In the genomic region with DNA sequence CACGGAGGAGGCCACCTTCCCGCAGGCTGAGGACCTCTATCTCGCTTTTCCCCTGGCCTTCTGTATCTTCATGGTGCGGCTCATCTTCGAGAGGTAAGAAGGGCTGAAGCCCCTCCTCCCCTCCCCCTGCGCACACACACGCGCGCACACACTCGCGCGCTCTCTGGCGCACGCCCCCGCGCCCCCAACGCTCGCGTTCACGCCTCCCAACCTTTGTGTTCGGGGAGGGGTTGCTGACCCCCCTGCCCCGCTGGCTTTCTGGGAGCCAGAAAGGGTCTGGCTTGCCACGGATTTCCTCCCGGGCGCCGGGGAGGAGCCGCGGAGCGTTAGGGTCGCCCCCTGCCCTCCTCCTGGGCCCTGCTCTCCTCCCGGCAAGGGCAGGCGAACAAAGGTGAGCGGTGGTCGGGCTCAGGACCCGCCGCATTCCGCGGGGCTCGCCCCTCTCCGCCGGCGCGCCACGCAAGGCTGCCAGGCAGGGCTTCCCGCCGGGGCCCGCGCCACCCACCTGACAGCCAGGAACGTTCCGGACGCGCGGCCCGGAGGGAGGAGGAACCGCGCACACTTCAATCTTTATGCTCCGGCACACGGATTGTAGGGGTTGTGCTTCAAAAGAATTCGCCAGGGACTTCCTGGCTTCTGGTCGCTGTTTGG, we compare ENCODE assay signal across 1 cellular context.
TF ChIP-seq lines count a peak whose summit lies in the region.

No MANE protein-coding gene starts in this region.

TF ChIP-seq in K562, 482 proteins besides CTCF, POLR2A, EP300 and RAD21 (continued from another document):
- TF ChIP-seq, protein P1, sequence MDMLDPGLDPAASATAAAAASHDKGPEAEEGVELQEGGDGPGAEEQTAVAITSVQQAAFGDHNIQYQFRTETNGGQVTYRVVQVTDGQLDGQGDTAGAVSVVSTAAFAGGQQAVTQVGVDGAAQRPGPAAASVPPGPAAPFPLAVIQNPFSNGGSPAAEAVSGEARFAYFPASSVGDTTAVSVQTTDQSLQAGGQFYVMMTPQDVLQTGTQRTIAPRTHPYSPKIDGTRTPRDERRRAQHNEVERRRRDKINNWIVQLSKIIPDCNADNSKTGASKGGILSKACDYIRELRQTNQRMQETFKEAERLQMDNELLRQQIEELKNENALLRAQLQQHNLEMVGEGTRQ (CRISPR knock-in tag; IDR thresholded peaks at IDR 0.05): no peak
- peak; percentile 74 for TF ChIP-seq EGR1 (conservative IDR thresholded peaks at IDR 0.05)
- TF ChIP-seq RBBP5 (IDR thresholded peaks at IDR 0.05; ENCODE audit: borderline replicate concordance, insufficient read depth, low read length, poor library complexity, severe bottlenecking): peak; percentile 50
- peak; percentile 35; the same call in 1 of the 2 replicates for TF ChIP-seq MYC (IDR thresholded peaks at IDR 0.05; ENCODE audit: low read depth, low read length)
- TF ChIP-seq MYC (CRISPR knock-in tag; IDR thresholded peaks at IDR 0.05; ENCODE audit: borderline replicate concordance, low read depth): no peak
- no peak for TF ChIP-seq TEAD2 (tag; IDR thresholded peaks at IDR 0.05)
- TF ChIP-seq, protein P2, sequence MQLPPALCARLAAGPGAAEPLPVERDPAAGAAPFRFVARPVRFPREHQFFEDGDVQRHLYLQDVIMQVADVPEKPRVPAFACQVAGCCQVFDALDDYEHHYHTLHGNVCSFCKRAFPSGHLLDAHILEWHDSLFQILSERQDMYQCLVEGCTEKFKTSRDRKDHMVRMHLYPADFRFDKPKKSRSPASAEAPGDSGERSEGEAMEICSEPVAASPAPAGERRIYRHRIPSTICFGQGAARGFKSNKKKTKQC (CRISPR knock-in tag; IDR thresholded peaks at IDR 0.05): 0 out of 2 replicates have a peak, but pooled peaks have one; percentile 23
TF ChIP-seq in K562: peak in this region for 28.
